In the genomic region with DNA sequence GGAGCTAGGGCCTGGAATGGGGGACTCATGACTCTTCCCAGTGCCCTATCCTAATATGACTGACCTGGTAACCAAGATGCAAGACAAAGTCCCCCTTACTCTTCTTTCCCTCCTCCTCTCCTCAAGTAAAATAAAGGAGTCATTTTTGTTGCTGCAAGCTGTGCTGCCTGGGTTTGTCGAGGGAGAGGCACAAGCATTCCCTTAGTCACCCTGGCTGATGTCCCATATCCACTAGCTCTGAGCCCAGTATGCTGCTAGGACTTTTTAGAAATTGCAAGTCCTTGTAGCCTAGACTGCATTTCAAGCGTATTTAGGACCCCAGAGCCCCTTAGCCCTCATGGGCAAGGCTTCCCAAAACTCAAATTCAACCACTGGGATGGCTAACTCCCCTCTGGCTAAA, we compare ENCODE assay signal across 22 cellular contexts.
"Had no signal": no experiment of that assay in that cellular context is flagged by ENCODE, and none has a peak within 500 bp of the region (broad histone marks: within the 10 kb centered on the region; RNA-seq: fewer than 3 reads in every experiment).

No MANE protein-coding gene starts in this region.

- H3K36me3 Mint-ChIP-seq: activated CD4-positive, alpha-beta memory T cell treated with anti-CD3 and anti-CD28 coated beads for 36 hours; activated CD8-positive, alpha-beta memory T cell treated with anti-CD3 and anti-CD28 coated beads, Interleukin-2, amount 10 ng/mL, durations not matched to agents 7 days and 5 days had no signal

- ATAC-seq: activated CD4-positive, alpha-beta T cell treated with anti-CD3 and anti-CD28 coated beads for 36 hours; activated CD8-positive, alpha-beta memory T cell treated with anti-CD3 and anti-CD28 coated beads, Interleukin-2, amount 10 ng/mL, durations not matched to agents 7 days and 5 days; psoas muscle; right lobe of liver; stimulated activated naive CD8-positive, alpha-beta T cell treated with anti-CD3 and anti-CD28 coated beads, Interleukin-15, Interleukin-2, amounts not matched to agents 100 U/mL and 50 U/mL, for 24 hours; T-helper 17 cell had no signal

- H3K4me3 Mint-ChIP-seq: activated CD4-positive, alpha-beta memory T cell treated with anti-CD3 and anti-CD28 coated beads for 36 hours; activated CD4-positive, alpha-beta T cell treated with anti-CD3 and anti-CD28 coated beads for 36 hours; activated CD8-positive, alpha-beta memory T cell treated with anti-CD3 and anti-CD28 coated beads, Interleukin-2, amount 10 ng/mL, durations not matched to agents 7 days and 5 days; activated naive CD4-positive, alpha-beta T cell treated with anti-CD3 and anti-CD28 coated beads for 36 hours; immature natural killer cell; mesothelial cell of epicardium; T-helper 17 cell had no signal

- H3K36me3 ChIP-seq: colonic mucosa, esophagus squamous epithelium, lower lobe of right lung, right lobe of liver, suprapubic skin, upper lobe of left lung had no signal

- H3K27me3 ChIP-seq: colonic mucosa, esophagus squamous epithelium, right lobe of liver, suprapubic skin, upper lobe of left lung had no signal

- H3K27ac Mint-ChIP-seq: activated CD4-positive, alpha-beta memory T cell treated with anti-CD3 and anti-CD28 coated beads for 36 hours; activated CD4-positive, alpha-beta T cell treated with anti-CD3 and anti-CD28 coated beads for 36 hours; activated CD8-positive, alpha-beta memory T cell treated with anti-CD3 and anti-CD28 coated beads, Interleukin-2, amount 10 ng/mL, durations not matched to agents 7 days and 5 days; activated naive CD4-positive, alpha-beta T cell treated with anti-CD3 and anti-CD28 coated beads for 36 hours; activated T-helper 2 cell treated with anti-CD3 and anti-CD28 coated beads, Interferon-gamma antibody, Interleukin-2, Interleukin-4, amounts not matched to agents 10 μg/mL and 5 μg/mL and 100 μg/mL, durations not matched to agents 14 hours and 24 hours and 36 hours; immature natural killer cell; mesothelial cell of epicardium; T-helper 17 cell had no signal

- H3K4me1 Mint-ChIP-seq: activated CD4-positive, alpha-beta T cell treated with anti-CD3 and anti-CD28 coated beads for 36 hours; activated CD8-positive, alpha-beta memory T cell treated with anti-CD3 and anti-CD28 coated beads, Interleukin-2, amount 10 ng/mL, durations not matched to agents 7 days and 5 days; immature natural killer cell; T-helper 17 cell had no signal

- H3K4me1 ChIP-seq: colonic mucosa, esophagus squamous epithelium, lower lobe of right lung, psoas muscle, right lobe of liver, suprapubic skin, upper lobe of left lung had no signal

- H3K4me3 ChIP-seq: colonic mucosa, esophagus squamous epithelium, lower lobe of right lung, psoas muscle, right lobe of liver, smooth muscle cell, suprapubic skin, upper lobe of left lung had no signal

- H3K27me3 Mint-ChIP-seq: activated CD4-positive, alpha-beta memory T cell treated with anti-CD3 and anti-CD28 coated beads for 36 hours; activated CD4-positive, alpha-beta T cell treated with anti-CD3 and anti-CD28 coated beads for 36 hours; activated CD8-positive, alpha-beta memory T cell treated with anti-CD3 and anti-CD28 coated beads, Interleukin-2, amount 10 ng/mL, durations not matched to agents 7 days and 5 days; T-helper 17 cell had no signal

- DNase-seq: activated CD4-positive, alpha-beta memory T cell treated with anti-CD3 and anti-CD28 coated beads for 36 hours; activated CD4-positive, alpha-beta T cell treated with anti-CD3 and anti-CD28 coated beads for 36 hours; activated CD8-positive, alpha-beta memory T cell treated with anti-CD3 and anti-CD28 coated beads, Interleukin-2, amount 10 ng/mL, durations not matched to agents 7 days and 5 days; activated naive CD4-positive, alpha-beta T cell treated with anti-CD3 and anti-CD28 coated beads for 36 hours; activated T-cell treated with anti-CD3 and anti-CD28 coated beads, Interleukin-2, amount 50 U/mL, for 1 hour; central memory CD4-positive, alpha-beta T cell; colonic mucosa; esophagus squamous epithelium; head of caudate nucleus; immature natural killer cell; lower lobe of right lung; psoas muscle; right lobe of liver; stimulated activated CD4-positive, alpha-beta T cell treated with anti-CD3 and anti-CD28 coated beads, Interleukin-4, amount 100 ng/mL, for 4 hours; stimulated activated CD8-positive, alpha-beta memory T cell treated with anti-CD3 and anti-CD28 coated beads, Interleukin-4, amount 100 ng/mL, for 48 hours; stimulated activated naive CD8-positive, alpha-beta T cell treated with anti-CD3 and anti-CD28 coated beads, Interleukin-15, Interleukin-2, amounts not matched to agents 100 U/mL and 50 U/mL, for 24 hours; T-helper 17 cell; upper lobe of left lung had no signal

- H3K27ac ChIP-seq: colonic mucosa, esophagus squamous epithelium, lower lobe of right lung, psoas muscle, right lobe of liver, suprapubic skin, upper lobe of left lung had no signal

- H3K9me3 ChIP-seq: colonic mucosa, right lobe of liver, suprapubic skin had no signal
